Comparison of ENCODE assay signal across 26 cellular contexts in genomic region chr14:95984206-95984605, GRCh38.
"Had no signal": no experiment of that assay in that cellular context is flagged by ENCODE, and none has a peak within 500 bp of the region (broad histone marks: within the 10 kb centered on the region; RNA-seq: fewer than 3 reads in every experiment).

No MANE protein-coding gene starts in this region.

- H3K4me1 ChIP-seq: suprapubic skin, testis, thyroid gland, tibial artery, tibial nerve, transverse colon, upper lobe of left lung, upper lobe of right lung, uterus, vagina had no signal

- ATAC-seq: stimulated activated effector memory CD8-positive, alpha-beta T cell treated with anti-CD3 and anti-CD28 coated beads, Interleukin-12 subunit alpha, Interleukin-12 subunit beta, amount 100 ng/mL, for 72 hours; stimulated activated memory B cell treated with anti-CD40 and anti-IgM and Interleukin-4, amounts not matched to agents 10 μg/mL and 1 μg/mL and 100 μg/mL, for 72 hours; stimulated activated naive B cell treated with anti-CD40 and anti-IgM and Interleukin-4, amounts not matched to agents 10 μg/mL and 1 μg/mL and 100 μg/mL, for 72 hours; stimulated activated naive CD8-positive, alpha-beta T cell treated with anti-CD3 and anti-CD28 coated beads, Interleukin-15, amount 100 ng/mL, for 72 hours; stimulated activated naive CD8-positive, alpha-beta T cell treated with anti-CD3 and anti-CD28 coated beads, Interleukin-15, Interleukin-2, amounts not matched to agents 100 U/mL and 50 U/mL, for 24 hours; upper lobe of right lung had no signal

- H3K27me3 ChIP-seq: testis, thyroid gland, upper lobe of left lung, uterus, vagina had no signal

- H3K27ac ChIP-seq: suprapubic skin, testis, thoracic aorta, thyroid gland, tibial artery, tibial nerve, transverse colon, upper lobe of left lung, upper lobe of right lung, uterus, vagina had no signal

- FAIRE-seq: urothelium cell line had no signal

- H3K4me3 ChIP-seq: suprapubic skin, testis, thoracic aorta, thyroid gland, tibial artery, tibial nerve, transverse colon, upper lobe of left lung, upper lobe of right lung, uterus, vagina had no signal

- DNase-seq: stimulated activated CD4-positive, alpha-beta T cell treated with anti-CD3 and anti-CD28 coated beads, Interleukin-2, amount 100 ng/mL, for 48 hours; stimulated activated CD4-positive, alpha-beta T cell treated with anti-CD3 and anti-CD28 coated beads, Interleukin-4, amount 100 ng/mL, for 1 hour; stimulated activated CD4-positive, alpha-beta T cell treated with anti-CD3 and anti-CD28 coated beads, Interleukin-4, amount 100 ng/mL, for 24 hours; stimulated activated CD4-positive, alpha-beta T cell treated with anti-CD3 and anti-CD28 coated beads, Interleukin-4, amount 100 ng/mL, for 4 hours; stimulated activated CD8-positive, alpha-beta memory T cell treated with anti-CD3 and anti-CD28 coated beads, Interleukin-4, amount 100 ng/mL, for 48 hours; stimulated activated naive B cell treated with anti-CD40 and anti-IgM and Interleukin-4, amounts not matched to agents 10 μg/mL and 1 μg/mL and 100 μg/mL, for 72 hours; stimulated activated naive CD4-positive, alpha-beta T cell; stimulated activated naive CD4-positive, alpha-beta T cell treated with Interleukin-2 at 50 U/mL for 16 hours; stimulated activated naive CD8-positive, alpha-beta T cell treated with anti-CD3 and anti-CD28 coated beads, Interleukin-15, amount 100 ng/mL, for 72 hours; stimulated activated naive CD8-positive, alpha-beta T cell treated with anti-CD3 and anti-CD28 coated beads, Interleukin-15, Interleukin-2, amounts not matched to agents 100 U/mL and 50 U/mL, for 24 hours; substantia nigra; testis; thyroid gland; tibial artery; transverse colon; trophoblast cell; upper lobe of left lung; upper lobe of right lung; uterus had no signal

- H3K36me3 ChIP-seq: suprapubic skin, thoracic aorta, thyroid gland, tibial artery, tibial nerve, transverse colon, upper lobe of left lung, upper lobe of right lung, uterus, vagina had no signal

- H3K9me3 ChIP-seq: suprapubic skin, testis, thoracic aorta, thyroid gland, tibial artery, transverse colon, upper lobe of left lung, upper lobe of right lung, uterus, vagina had no signal
